3 cellular contexts compared by ENCODE assay signal in the genomic region with DNA sequence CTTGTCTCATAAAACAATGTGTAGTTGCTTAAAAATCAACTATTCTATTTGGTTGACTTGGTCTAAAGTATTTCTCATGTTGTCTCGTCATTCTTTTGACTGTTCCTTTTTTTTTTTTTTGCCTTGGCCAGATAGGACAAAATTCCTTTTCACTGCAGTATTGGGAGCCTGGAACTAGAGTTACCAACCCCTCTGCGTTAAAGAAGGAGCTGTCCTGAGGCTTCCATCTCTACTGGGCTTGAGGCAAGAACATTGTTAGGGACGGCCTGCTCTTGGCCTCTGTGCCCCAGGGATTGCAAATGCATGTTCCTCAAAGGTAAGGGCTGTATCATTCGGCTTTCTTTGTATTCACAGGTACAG.
TF ChIP-seq lines count a peak whose summit lies in the region.

No MANE protein-coding gene starts in this region.

TF ChIP-seq in IMR-90, 13 proteins besides CTCF, POLR2A, EP300 and RAD21:
- TF ChIP-seq, protein P1, sequence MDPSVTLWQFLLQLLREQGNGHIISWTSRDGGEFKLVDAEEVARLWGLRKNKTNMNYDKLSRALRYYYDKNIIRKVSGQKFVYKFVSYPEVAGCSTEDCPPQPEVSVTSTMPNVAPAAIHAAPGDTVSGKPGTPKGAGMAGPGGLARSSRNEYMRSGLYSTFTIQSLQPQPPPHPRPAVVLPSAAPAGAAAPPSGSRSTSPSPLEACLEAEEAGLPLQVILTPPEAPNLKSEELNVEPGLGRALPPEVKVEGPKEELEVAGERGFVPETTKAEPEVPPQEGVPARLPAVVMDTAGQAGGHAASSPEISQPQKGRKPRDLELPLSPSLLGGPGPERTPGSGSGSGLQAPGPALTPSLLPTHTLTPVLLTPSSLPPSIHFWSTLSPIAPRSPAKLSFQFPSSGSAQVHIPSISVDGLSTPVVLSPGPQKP (IDR thresholded peaks at IDR 0.05; ENCODE audit: borderline replicate concordance, low read depth, low read length) = no peak
- no peak for TF ChIP-seq MXI1 (IDR thresholded peaks at IDR 0.05; ENCODE audit: borderline replicate concordance, low read depth, low read length)
- TF ChIP-seq RCOR1 (IDR thresholded peaks at IDR 0.05; ENCODE audit: insufficient replicate concordance, low read length) = no peak
- no peak for TF ChIP-seq CHD1 (IDR thresholded peaks at IDR 0.05; ENCODE audit: low read depth, low read length)
- TF ChIP-seq, protein P2, sequence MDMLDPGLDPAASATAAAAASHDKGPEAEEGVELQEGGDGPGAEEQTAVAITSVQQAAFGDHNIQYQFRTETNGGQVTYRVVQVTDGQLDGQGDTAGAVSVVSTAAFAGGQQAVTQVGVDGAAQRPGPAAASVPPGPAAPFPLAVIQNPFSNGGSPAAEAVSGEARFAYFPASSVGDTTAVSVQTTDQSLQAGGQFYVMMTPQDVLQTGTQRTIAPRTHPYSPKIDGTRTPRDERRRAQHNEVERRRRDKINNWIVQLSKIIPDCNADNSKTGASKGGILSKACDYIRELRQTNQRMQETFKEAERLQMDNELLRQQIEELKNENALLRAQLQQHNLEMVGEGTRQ (IDR thresholded peaks at IDR 0.05; ENCODE audit: low read depth, low read length) = no peak
- TF ChIP-seq NFE2L2 (IDR thresholded peaks at IDR 0.05; ENCODE audit: low read depth, low read length) = no peak
- TF ChIP-seq MAZ (IDR thresholded peaks at IDR 0.05; ENCODE audit: borderline replicate concordance, low read depth, low read length) = no peak
- TF ChIP-seq MAFK (IDR thresholded peaks at IDR 0.05; ENCODE audit: low read depth, low read length) = no peak
- no peak for TF ChIP-seq RFX5 (IDR thresholded peaks at IDR 0.05; ENCODE audit: low read depth, low read length)
- no peak for TF ChIP-seq CEBPB (IDR thresholded peaks at IDR 0.05; ENCODE audit: low read depth, low read length)
- no peak for TF ChIP-seq BHLHE40 (IDR thresholded peaks at IDR 0.05; ENCODE audit: low read depth, low read length)
- TF ChIP-seq FOS (IDR thresholded peaks at IDR 0.05; ENCODE audit: low read depth, low read length) = no peak
- TF ChIP-seq SMC3 (IDR thresholded peaks at IDR 0.05; ENCODE audit: low read depth, low read length) = no peak

TF ChIP-seq in WTC11, 78 proteins besides CTCF, POLR2A, EP300 and RAD21:
- TF ChIP-seq ZNF396 (CRISPR knock-in tag; IDR thresholded peaks at IDR 0.05; ENCODE audit: borderline replicate concordance) (no peak), ZBTB21 (CRISPR knock-in tag; IDR thresholded peaks at IDR 0.05; ENCODE audit: borderline replicate concordance) (no peak), ZNF671 (CRISPR knock-in tag; IDR thresholded peaks at IDR 0.05) (no peak), NFE2L1 (CRISPR knock-in tag; IDR thresholded peaks at IDR 0.05) (no peak)
- TF ChIP-seq, protein P3, sequence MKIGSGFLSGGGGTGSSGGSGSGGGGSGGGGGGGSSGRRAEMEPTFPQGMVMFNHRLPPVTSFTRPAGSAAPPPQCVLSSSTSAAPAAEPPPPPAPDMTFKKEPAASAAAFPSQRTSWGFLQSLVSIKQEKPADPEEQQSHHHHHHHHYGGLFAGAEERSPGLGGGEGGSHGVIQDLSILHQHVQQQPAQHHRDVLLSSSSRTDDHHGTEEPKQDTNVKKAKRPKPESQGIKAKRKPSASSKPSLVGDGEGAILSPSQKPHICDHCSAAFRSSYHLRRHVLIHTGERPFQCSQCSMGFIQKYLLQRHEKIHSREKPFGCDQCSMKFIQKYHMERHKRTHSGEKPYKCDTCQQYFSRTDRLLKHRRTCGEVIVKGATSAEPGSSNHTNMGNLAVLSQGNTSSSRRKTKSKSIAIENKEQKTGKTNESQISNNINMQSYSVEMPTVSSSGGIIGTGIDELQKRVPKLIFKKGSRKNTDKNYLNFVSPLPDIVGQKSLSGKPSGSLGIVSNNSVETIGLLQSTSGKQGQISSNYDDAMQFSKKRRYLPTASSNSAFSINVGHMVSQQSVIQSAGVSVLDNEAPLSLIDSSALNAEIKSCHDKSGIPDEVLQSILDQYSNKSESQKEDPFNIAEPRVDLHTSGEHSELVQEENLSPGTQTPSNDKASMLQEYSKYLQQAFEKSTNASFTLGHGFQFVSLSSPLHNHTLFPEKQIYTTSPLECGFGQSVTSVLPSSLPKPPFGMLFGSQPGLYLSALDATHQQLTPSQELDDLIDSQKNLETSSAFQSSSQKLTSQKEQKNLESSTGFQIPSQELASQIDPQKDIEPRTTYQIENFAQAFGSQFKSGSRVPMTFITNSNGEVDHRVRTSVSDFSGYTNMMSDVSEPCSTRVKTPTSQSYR (CRISPR knock-in tag; IDR thresholded peaks at IDR 0.05) = no peak
- TF ChIP-seq, protein P4, sequence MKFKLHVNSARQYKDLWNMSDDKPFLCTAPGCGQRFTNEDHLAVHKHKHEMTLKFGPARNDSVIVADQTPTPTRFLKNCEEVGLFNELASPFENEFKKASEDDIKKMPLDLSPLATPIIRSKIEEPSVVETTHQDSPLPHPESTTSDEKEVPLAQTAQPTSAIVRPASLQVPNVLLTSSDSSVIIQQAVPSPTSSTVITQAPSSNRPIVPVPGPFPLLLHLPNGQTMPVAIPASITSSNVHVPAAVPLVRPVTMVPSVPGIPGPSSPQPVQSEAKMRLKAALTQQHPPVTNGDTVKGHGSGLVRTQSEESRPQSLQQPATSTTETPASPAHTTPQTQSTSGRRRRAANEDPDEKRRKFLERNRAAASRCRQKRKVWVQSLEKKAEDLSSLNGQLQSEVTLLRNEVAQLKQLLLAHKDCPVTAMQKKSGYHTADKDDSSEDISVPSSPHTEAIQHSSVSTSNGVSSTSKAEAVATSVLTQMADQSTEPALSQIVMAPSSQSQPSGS (CRISPR knock-in tag; IDR thresholded peaks at IDR 0.05; ENCODE audit: borderline replicate concordance, low read depth) = no peak
- TF ChIP-seq, protein P5, sequence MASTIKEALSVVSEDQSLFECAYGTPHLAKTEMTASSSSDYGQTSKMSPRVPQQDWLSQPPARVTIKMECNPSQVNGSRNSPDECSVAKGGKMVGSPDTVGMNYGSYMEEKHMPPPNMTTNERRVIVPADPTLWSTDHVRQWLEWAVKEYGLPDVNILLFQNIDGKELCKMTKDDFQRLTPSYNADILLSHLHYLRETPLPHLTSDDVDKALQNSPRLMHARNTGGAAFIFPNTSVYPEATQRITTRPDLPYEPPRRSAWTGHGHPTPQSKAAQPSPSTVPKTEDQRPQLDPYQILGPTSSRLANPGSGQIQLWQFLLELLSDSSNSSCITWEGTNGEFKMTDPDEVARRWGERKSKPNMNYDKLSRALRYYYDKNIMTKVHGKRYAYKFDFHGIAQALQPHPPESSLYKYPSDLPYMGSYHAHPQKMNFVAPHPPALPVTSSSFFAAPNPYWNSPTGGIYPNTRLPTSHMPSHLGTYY (CRISPR knock-in tag; IDR thresholded peaks at IDR 0.05) = no peak
TF ChIP-seq in WTC11: peak in this region for 0.

TF ChIP-seq in neural cell, 6 proteins besides CTCF, POLR2A, EP300 and RAD21:
- TF ChIP-seq TAF1 (IDR thresholded peaks at IDR 0.05; ENCODE audit: low read depth) (no peak), EZH2 (IDR thresholded peaks at IDR 0.05; ENCODE audit: borderline replicate concordance, insufficient read depth, low read length, poor library complexity, severe bottlenecking) (no peak), SMC3 (conservative IDR thresholded peaks at IDR 0.05; ENCODE audit: poor library complexity) (no peak), MXI1 (conservative IDR thresholded peaks at IDR 0.05; ENCODE audit: poor library complexity, severe bottlenecking) (no peak), POLR2AphosphoS5 (IDR thresholded peaks at IDR 0.05) (no peak)
- TF ChIP-seq, protein P6, sequence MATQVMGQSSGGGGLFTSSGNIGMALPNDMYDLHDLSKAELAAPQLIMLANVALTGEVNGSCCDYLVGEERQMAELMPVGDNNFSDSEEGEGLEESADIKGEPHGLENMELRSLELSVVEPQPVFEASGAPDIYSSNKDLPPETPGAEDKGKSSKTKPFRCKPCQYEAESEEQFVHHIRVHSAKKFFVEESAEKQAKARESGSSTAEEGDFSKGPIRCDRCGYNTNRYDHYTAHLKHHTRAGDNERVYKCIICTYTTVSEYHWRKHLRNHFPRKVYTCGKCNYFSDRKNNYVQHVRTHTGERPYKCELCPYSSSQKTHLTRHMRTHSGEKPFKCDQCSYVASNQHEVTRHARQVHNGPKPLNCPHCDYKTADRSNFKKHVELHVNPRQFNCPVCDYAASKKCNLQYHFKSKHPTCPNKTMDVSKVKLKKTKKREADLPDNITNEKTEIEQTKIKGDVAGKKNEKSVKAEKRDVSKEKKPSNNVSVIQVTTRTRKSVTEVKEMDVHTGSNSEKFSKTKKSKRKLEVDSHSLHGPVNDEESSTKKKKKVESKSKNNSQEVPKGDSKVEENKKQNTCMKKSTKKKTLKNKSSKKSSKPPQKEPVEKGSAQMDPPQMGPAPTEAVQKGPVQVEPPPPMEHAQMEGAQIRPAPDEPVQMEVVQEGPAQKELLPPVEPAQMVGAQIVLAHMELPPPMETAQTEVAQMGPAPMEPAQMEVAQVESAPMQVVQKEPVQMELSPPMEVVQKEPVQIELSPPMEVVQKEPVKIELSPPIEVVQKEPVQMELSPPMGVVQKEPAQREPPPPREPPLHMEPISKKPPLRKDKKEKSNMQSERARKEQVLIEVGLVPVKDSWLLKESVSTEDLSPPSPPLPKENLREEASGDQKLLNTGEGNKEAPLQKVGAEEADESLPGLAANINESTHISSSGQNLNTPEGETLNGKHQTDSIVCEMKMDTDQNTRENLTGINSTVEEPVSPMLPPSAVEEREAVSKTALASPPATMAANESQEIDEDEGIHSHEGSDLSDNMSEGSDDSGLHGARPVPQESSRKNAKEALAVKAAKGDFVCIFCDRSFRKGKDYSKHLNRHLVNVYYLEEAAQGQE (IDR thresholded peaks at IDR 0.05; ENCODE audit: borderline replicate concordance) = no peak
